Comparison of ENCODE assay signal across 25 cellular contexts in the genomic region with DNA sequence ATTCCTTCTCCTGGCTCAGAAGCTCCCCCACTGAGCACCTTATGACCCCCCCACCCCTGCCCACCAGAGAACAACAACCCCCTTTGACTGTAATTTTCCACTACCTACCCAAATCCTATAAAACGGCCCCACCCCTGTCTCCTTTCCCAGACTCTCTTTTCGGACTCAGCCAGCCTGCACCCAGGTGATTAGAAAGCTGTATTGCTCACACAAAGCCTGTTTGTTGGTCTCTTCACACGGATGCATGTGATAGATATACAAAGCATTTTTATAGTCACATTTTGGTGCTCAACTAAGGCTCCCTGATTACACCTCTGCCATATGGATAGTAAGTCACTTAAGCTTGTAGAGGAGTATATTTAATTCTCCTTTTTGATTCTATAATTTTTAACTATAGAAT.
"Had no signal": no experiment of that assay in that cellular context is flagged by ENCODE, and none has a peak within 500 bp of the region (broad histone marks: within the 10 kb centered on the region; RNA-seq: fewer than 3 reads in every experiment).

No MANE protein-coding gene starts in this region.

- ATAC-seq: activated CD8-positive, alpha-beta memory T cell treated with anti-CD3 and anti-CD28 coated beads, Interleukin-2, amount 10 ng/mL, durations not matched to agents 7 days and 5 days; activated CD8-positive, alpha-beta T cell treated with anti-CD3 and anti-CD28 coated beads, Interleukin-2, amount 10 ng/mL, durations not matched to agents 7 days and 5 days; activated naive CD8-positive, alpha-beta T cell treated with anti-CD3 and anti-CD28 coated beads, Interleukin-2, amount 50 U/mL, for 24 hours; heart left ventricle; naive thymus-derived CD4-positive, alpha-beta T cell; stimulated activated naive B cell treated with anti-CD40 and anti-IgM and Interleukin-4, amounts not matched to agents 10 μg/mL and 1 μg/mL and 100 μg/mL, for 72 hours had no signal

- H3K79me2 ChIP-seq: parathyroid adenoma had no signal

- H3K4me2 ChIP-seq: smooth muscle cell had no signal

- H3K27me3 ChIP-seq: heart left ventricle, right atrium auricular region, suprapubic skin, tibial artery had no signal

- H2AFZ ChIP-seq: parathyroid adenoma had no signal

- DNase-seq: activated CD8-positive, alpha-beta memory T cell treated with anti-CD3 and anti-CD28 coated beads, Interleukin-2, amount 10 ng/mL, durations not matched to agents 7 days and 5 days; activated CD8-positive, alpha-beta T cell treated with anti-CD3 and anti-CD28 coated beads, Interleukin-2, amount 10 ng/mL, durations not matched to agents 7 days and 5 days; activated naive CD8-positive, alpha-beta T cell treated with anti-CD3 and anti-CD28 coated beads, Interleukin-2, amount 50 U/mL, for 24 hours; activated T-cell treated with anti-CD3 and anti-CD28 coated beads, Interleukin-2, amount 50 U/mL, for 48 hours; dermis blood vessel endothelial cell; effector CD8-positive, alpha-beta T cell; heart left ventricle; hypothalamus; left ventricle myocardium inferior; midbrain; naive thymus-derived CD4-positive, alpha-beta T cell; nucleus accumbens; stimulated activated CD4-positive, alpha-beta T cell treated with anti-CD3 and anti-CD28 coated beads, Interleukin-1b, Interleukin-23, amount 100 ng/mL, for 48 hours; stimulated activated naive B cell treated with anti-CD40 and anti-IgM and Interleukin-4, amounts not matched to agents 10 μg/mL and 1 μg/mL and 100 μg/mL, for 72 hours; SW 1271; T-helper 9 cell; tibial artery had no signal

- H3K4me3 Mint-ChIP-seq: activated CD8-positive, alpha-beta memory T cell treated with anti-CD3 and anti-CD28 coated beads, Interleukin-2, amount 10 ng/mL, durations not matched to agents 7 days and 5 days; activated CD8-positive, alpha-beta T cell treated with anti-CD3 and anti-CD28 coated beads, Interleukin-2, amount 10 ng/mL, durations not matched to agents 7 days and 5 days; activated naive CD4-positive, alpha-beta T cell treated with anti-CD3 and anti-CD28 coated beads, Interleukin-2, amount 50 U/mL, for 24 hours; activated naive CD8-positive, alpha-beta T cell treated with anti-CD3 and anti-CD28 coated beads, Interleukin-2, amount 50 U/mL, for 24 hours; naive thymus-derived CD4-positive, alpha-beta T cell; stimulated activated naive B cell treated with anti-CD40 and anti-IgM and Interleukin-4, amounts not matched to agents 10 μg/mL and 1 μg/mL and 100 μg/mL, for 72 hours; T-helper 1 cell treated with Interleukin-12 subunit alpha and Interleukin-12 subunit beta and Interleukin-4 antibody, amounts not matched to agents 30 μg/mL and 1 μg/mL, for 36 hours had no signal

- H3K27ac Mint-ChIP-seq: activated CD8-positive, alpha-beta memory T cell treated with anti-CD3 and anti-CD28 coated beads, Interleukin-2, amount 10 ng/mL, durations not matched to agents 7 days and 5 days; activated CD8-positive, alpha-beta T cell treated with anti-CD3 and anti-CD28 coated beads, Interleukin-2, amount 10 ng/mL, durations not matched to agents 7 days and 5 days; activated naive CD4-positive, alpha-beta T cell treated with anti-CD3 and anti-CD28 coated beads, Interleukin-2, amount 50 U/mL, for 24 hours; activated naive CD8-positive, alpha-beta T cell treated with anti-CD3 and anti-CD28 coated beads, Interleukin-2, amount 50 U/mL, for 24 hours; activated T-helper 2 cell treated with anti-CD3 and anti-CD28 coated beads, Interferon-gamma antibody, Interleukin-2, Interleukin-4, amounts not matched to agents 10 μg/mL and 5 μg/mL and 100 μg/mL, durations not matched to agents 14 hours and 24 hours and 36 hours; naive thymus-derived CD4-positive, alpha-beta T cell; stimulated activated naive B cell treated with anti-CD40 and anti-IgM and Interleukin-4, amounts not matched to agents 10 μg/mL and 1 μg/mL and 100 μg/mL, for 72 hours; T-helper 1 cell treated with Interleukin-12 subunit alpha and Interleukin-12 subunit beta and Interleukin-4 antibody, amounts not matched to agents 30 μg/mL and 1 μg/mL, for 36 hours had no signal

- H3K27me3 Mint-ChIP-seq: activated CD8-positive, alpha-beta memory T cell treated with anti-CD3 and anti-CD28 coated beads, Interleukin-2, amount 10 ng/mL, durations not matched to agents 7 days and 5 days; activated naive CD4-positive, alpha-beta T cell treated with anti-CD3 and anti-CD28 coated beads, Interleukin-2, amount 50 U/mL, for 24 hours; activated naive CD8-positive, alpha-beta T cell treated with anti-CD3 and anti-CD28 coated beads, Interleukin-2, amount 50 U/mL, for 24 hours; naive thymus-derived CD4-positive, alpha-beta T cell; stimulated activated naive B cell treated with anti-CD40 and anti-IgM and Interleukin-4, amounts not matched to agents 10 μg/mL and 1 μg/mL and 100 μg/mL, for 72 hours had no signal

- H3K9ac ChIP-seq: parathyroid adenoma had no signal

- H3K4me1 Mint-ChIP-seq: activated CD8-positive, alpha-beta memory T cell treated with anti-CD3 and anti-CD28 coated beads, Interleukin-2, amount 10 ng/mL, durations not matched to agents 7 days and 5 days; activated naive CD4-positive, alpha-beta T cell treated with anti-CD3 and anti-CD28 coated beads, Interleukin-2, amount 50 U/mL, for 24 hours; activated naive CD8-positive, alpha-beta T cell treated with anti-CD3 and anti-CD28 coated beads, Interleukin-2, amount 50 U/mL, for 24 hours; naive thymus-derived CD4-positive, alpha-beta T cell; stimulated activated naive B cell treated with anti-CD40 and anti-IgM and Interleukin-4, amounts not matched to agents 10 μg/mL and 1 μg/mL and 100 μg/mL, for 72 hours had no signal

- H3K36me3 ChIP-seq: heart left ventricle, left ventricle myocardium inferior, right atrium auricular region, suprapubic skin, tibial artery had no signal

- H3K36me3 Mint-ChIP-seq: activated CD8-positive, alpha-beta memory T cell treated with anti-CD3 and anti-CD28 coated beads, Interleukin-2, amount 10 ng/mL, durations not matched to agents 7 days and 5 days; activated naive CD4-positive, alpha-beta T cell treated with anti-CD3 and anti-CD28 coated beads, Interleukin-2, amount 50 U/mL, for 24 hours; naive thymus-derived CD4-positive, alpha-beta T cell; stimulated activated naive B cell treated with anti-CD40 and anti-IgM and Interleukin-4, amounts not matched to agents 10 μg/mL and 1 μg/mL and 100 μg/mL, for 72 hours had no signal

- H3K4me1 ChIP-seq: heart left ventricle, left ventricle myocardium inferior, parathyroid adenoma, right atrium auricular region, suprapubic skin, tibial artery had no signal

- H3K4me3 ChIP-seq: heart left ventricle, left ventricle myocardium inferior, lung, right atrium auricular region, smooth muscle cell, suprapubic skin, tibial artery had no signal

- H3K27ac ChIP-seq: heart left ventricle, left ventricle myocardium inferior, parathyroid adenoma, right atrium auricular region, suprapubic skin, tibial artery had no signal

- H3K9me3 Mint-ChIP-seq: activated naive CD8-positive, alpha-beta T cell treated with anti-CD3 and anti-CD28 coated beads, Interleukin-2, amount 50 U/mL, for 24 hours; T-helper 1 cell treated with Interleukin-12 subunit alpha and Interleukin-12 subunit beta and Interleukin-4 antibody, amounts not matched to agents 30 μg/mL and 1 μg/mL, for 36 hours had no signal

- H3K9me3 ChIP-seq: heart left ventricle, left ventricle myocardium inferior, right atrium auricular region, suprapubic skin, tibial artery had no signal
